Comparison of ENCODE assay signal across 10 cellular contexts in the genomic region with DNA sequence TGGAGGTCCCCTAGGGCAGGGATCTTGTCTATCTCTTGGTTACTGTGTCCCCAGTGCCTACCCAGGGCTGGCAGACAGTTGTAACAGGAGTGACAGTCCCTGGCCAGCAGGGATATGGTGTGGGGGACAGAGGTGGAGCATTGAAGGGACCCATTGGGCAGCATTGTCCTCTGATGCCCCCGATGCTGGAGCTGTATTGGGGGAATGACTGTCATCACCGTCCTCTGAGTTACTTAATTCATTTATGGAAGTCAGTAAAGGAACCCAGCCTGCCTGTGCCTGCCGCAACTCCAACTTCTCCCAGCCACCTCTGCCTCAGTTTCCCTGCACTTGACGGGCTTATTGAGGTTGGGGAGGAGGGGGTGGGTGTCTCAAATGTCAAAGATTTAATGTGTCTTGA. TPM values are rescaled to one million over a fixed set of nuclear protein-coding genes. Genes with fewer than 3 reads are reported as not detected.
A peak's percentile ranks its signal among the peaks of the same experiment; 100 is the strongest.
DNase-seq lines count a peak whose midpoint lies in the region; ATAC-seq and TF ChIP-seq lines count a peak whose summit lies in the region.
"Had no signal": no experiment of that assay in that cellular context is flagged by ENCODE, and none has a peak within 500 bp of the region (broad histone marks: within the 10 kb centered on the region; RNA-seq: fewer than 3 reads in every experiment).

No MANE protein-coding gene starts in this region.

- no peaks in the 10 kb centered on the region for H3K27me3 ChIP-seq in CD4-positive, alpha-beta T cell (ENCODE audit: control insufficient read depth, insufficient read depth, low read length)
- H3K27me3 ChIP-seq in esophagus muscularis mucosa (peaks cover 0 to 6% (median 0%) of the 10 kb centered on the region in 4 donors), rectal smooth muscle tissue (ENCODE audit: control insufficient read depth, insufficient read depth, low read length) (peaks cover 7% of the 10 kb centered on the region)

- H3K27me3 Mint-ChIP-seq in CD4-positive, alpha-beta T cell = peaks cover 23% of the 10 kb centered on the region
- no peaks in the 10 kb centered on the region for H3K27me3 Mint-ChIP-seq in IgD-negative memory B cell

- H3K4me3 Mint-ChIP-seq in CD4-positive, alpha-beta T cell = peak overlapping the region; percentile 79
- H3K4me3 Mint-ChIP-seq in IgD-negative memory B cell = peak overlapping the region; percentile 83 to 96 (median 93)

- H3K4me3 ChIP-seq in esophagus muscularis mucosa (peak overlapping the region in 1 of 4 donors; percentile 98), rectal smooth muscle tissue (ENCODE audit: low read length) (no peak overlapping the region)

- WGBS in esophagus muscularis mucosa = 88% methylated on average over 4 of the region's 4 CpGs

- no peak for TF ChIP-seq EP300 in esophagus muscularis mucosa (IDR thresholded peaks at IDR 0.05)

- intact Hi-C loops in CD4-positive, alpha-beta T cell (cut with DNase I, micrococcal nuclease) = loop anchor here (1.0 to 5.0 kb wide), 6 partner anchors 41 to 246 kb away; a partner anchor contains a TSS
- intact Hi-C loops in esophagus muscularis mucosa (cut with DNase I) = no loop called here

- H3K9me3 ChIP-seq in CD4-positive, alpha-beta T cell (ENCODE audit: control insufficient read depth, low read length) = no peaks in the 10 kb centered on the region
- H3K9me3 ChIP-seq in esophagus muscularis mucosa = no peaks in the 10 kb centered on the region

- H3K36me3 Mint-ChIP-seq in CD4-positive, alpha-beta T cell (ENCODE audit: low read depth) = peaks cover 36% of the 10 kb centered on the region
- peaks cover 22% of the 10 kb centered on the region for H3K36me3 Mint-ChIP-seq in IgD-negative memory B cell

- no peak for ATAC-seq in CD4-positive, alpha-beta T cell (ENCODE audit: poor library complexity)

- CTCF ChIA-PET in CD4-positive, alpha-beta T cell (lab: Charles Lee) = interaction anchor here (0.6 to 2.1 kb wide), 3 partner anchors 47 to 75 kb away, joined by 3 to 16 read pairs (median 7); no protein-coding TSS in a partner anchor

- peaks cover 55% of the 10 kb centered on the region for H3K4me1 Mint-ChIP-seq in CD4-positive, alpha-beta T cell (ENCODE audit: low read depth)
- H3K4me1 Mint-ChIP-seq in IgD-negative memory B cell = peaks cover 27 to 38% (median 31%) of the 10 kb centered on the region in 3 donors

- TF ChIP-seq CTCF in CD4-positive, alpha-beta T cell (IDR thresholded peaks at IDR 0.05) = no peak
- TF ChIP-seq CTCF in esophagus muscularis mucosa (IDR thresholded peaks at IDR 0.05) = no peak

- no peaks in the 10 kb centered on the region for H3K9me3 Mint-ChIP-seq in CD4-positive, alpha-beta T cell
- H3K9me3 Mint-ChIP-seq in IgD-negative memory B cell = peaks cover 0 to 2% (median 0%) of the 10 kb centered on the region in 3 donors

- peaks cover 11 to 34% (median 29%) of the 10 kb centered on the region in 4 donors for H3K36me3 ChIP-seq in esophagus muscularis mucosa
- H3K36me3 ChIP-seq in rectal smooth muscle tissue (ENCODE audit: control insufficient read depth, insufficient read depth, low read length) = peaks cover 8% of the 10 kb centered on the region

- POLR2A ChIA-PET in CD4-positive, alpha-beta T cell (lab: Charles Lee) = interaction anchor here (1.0 to 31.1 kb wide), 4 partner anchors 37 to 76 kb away, joined by 3 to 3819 read pairs (median 26); no protein-coding TSS in a partner anchor

- no peak for TF ChIP-seq POLR2A in esophagus muscularis mucosa (IDR thresholded peaks at IDR 0.05; ENCODE audit: low read depth)

- peak overlapping the region; percentile 72 for H3K9ac ChIP-seq in rectal smooth muscle tissue (ENCODE audit: low read length)

- H3K4me1 ChIP-seq in esophagus muscularis mucosa (peaks cover 12 to 35% (median 34%) of the 10 kb centered on the region in 4 donors), rectal smooth muscle tissue (ENCODE audit: control insufficient read depth, insufficient read depth, low read length) (peaks cover 5% of the 10 kb centered on the region)

- peak overlapping the region; percentile 91 for H3K27ac Mint-ChIP-seq in CD4-positive, alpha-beta T cell
- H3K27ac Mint-ChIP-seq in IgD-negative memory B cell = peak overlapping the region; percentile 97 to 100 (median 100)

- DNase-seq in CD4-positive, alpha-beta T cell = no peak
- DNase-seq in esophagus muscularis mucosa (ENCODE audit: extremely low spot score) (no peak), NCI-H345 treated with DMSO at 0.1 percent for 48 hours (lab: John Stamatoyannopoulos, UW; ENCODE audit: unreplicated experiment) (no peak), anterior cingulate cortex (lab: John Stamatoyannopoulos, UW) (no peak), pons (ENCODE audit: low spot score) (no peak), GF-D8 (lab: John Stamatoyannopoulos, UW) (no peak)
- DNase-seq: NCI-H510A treated with DMSO at 0.1 percent for 48 hours had no signal

- peak overlapping the region; percentile 90 for H3K27ac ChIP-seq in CD4-positive, alpha-beta T cell (ENCODE audit: low read depth, low read length)
- H3K27ac ChIP-seq in esophagus muscularis mucosa (replicated peaks in 1 of 4) = peak overlapping the region; percentile 89 to 99 (median 98)
- H3K27ac ChIP-seq in rectal smooth muscle tissue (ENCODE audit: low read depth, low read length) = peak overlapping the region; percentile 83

RNA-seq across cellular contexts. Expression of a gene that starts 1.1 kb away (rescaled TPM):
- total RNA-seq in CD4-positive, alpha-beta T cell = 1,000 to 10,000 TPM; 1,201 to 1,291 TPM
- polyA plus RNA-seq in IgD-negative memory B cell = 199 TPM
- 10 to 100 TPM; 64.9 to 74.1 (median 68.5) TPM for total RNA-seq in esophagus muscularis mucosa
- total RNA-seq: HepG2 had no signal
- polyA plus RNA-seq: HepG2 had no signal

Comparison
In these comparisons a context has a peak if more than half of its experiments do, and no peak if none do; other contexts are left out.
1. RNA of a gene that starts 1.1 kb away (total RNA-seq): 1,201 to 1,291 TPM in CD4-positive, alpha-beta T cell; 64.9 to 74.1 TPM in esophagus muscularis mucosa; every median in the first group is over 10 times any median in the second.
2. Peak in every context shown above with its lines, with median percentiles within 50 percentile points of each other: H3K27ac ChIP-seq.